20 cellular contexts compared by ENCODE assay signal in the genomic region with DNA sequence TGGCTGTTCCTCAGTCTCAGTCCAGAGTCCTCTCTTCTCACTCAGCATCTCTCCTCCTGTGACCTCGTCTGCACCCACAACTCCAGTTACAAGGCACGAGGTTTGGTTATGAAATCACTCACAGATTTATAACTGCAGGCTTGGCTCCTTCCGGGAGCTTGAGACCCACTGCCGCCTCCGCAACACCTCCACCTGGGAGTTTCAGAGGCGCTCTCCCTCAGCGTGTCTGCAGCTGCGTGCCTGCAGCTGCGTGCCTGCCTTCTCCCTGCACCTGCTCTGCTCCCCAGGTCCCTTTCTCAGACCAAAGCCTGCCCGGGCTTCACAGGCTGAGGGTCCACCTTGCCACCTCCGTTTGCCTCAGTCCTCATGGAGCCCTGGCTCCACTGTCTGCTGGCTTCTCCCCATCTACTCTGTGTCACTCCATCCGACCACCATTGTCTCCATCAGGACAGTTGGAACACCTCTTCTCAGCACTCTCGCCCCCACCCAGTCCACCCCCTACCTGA. TPM values are rescaled to one million over a fixed set of nuclear protein-coding genes. Genes with fewer than 3 reads are reported as not detected.
DNase-seq lines count a peak whose midpoint lies in the region; ATAC-seq and TF ChIP-seq lines count a peak whose summit lies in the region.
"Had no signal": no experiment of that assay in that cellular context is flagged by ENCODE, and none has a peak within 500 bp of the region (broad histone marks: within the 10 kb centered on the region; RNA-seq: fewer than 3 reads in every experiment).

No MANE protein-coding gene starts in this region.

- peaks cover 31% of the 10 kb centered on the region for H3K36me3 Mint-ChIP-seq in activated naive CD4-positive, alpha-beta T cell treated with anti-CD3 and anti-CD28 coated beads, Interleukin-2, amount 10 ng/mL, durations not matched to agents 7 days and 5 days

- H3K4me1 ChIP-seq in Peyer's patch = no peaks in the 10 kb centered on the region
- H3K4me1 ChIP-seq in left ventricle myocardium inferior = peaks cover 46% of the 10 kb centered on the region
- peaks cover 15 to 61% (median 39%) of the 10 kb centered on the region in 4 donors for H3K4me1 ChIP-seq in stomach
- H3K4me1 ChIP-seq: vagina had no signal

- H3K27ac Mint-ChIP-seq in activated naive CD4-positive, alpha-beta T cell treated with anti-CD3 and anti-CD28 coated beads, Interleukin-2, amount 10 ng/mL, durations not matched to agents 7 days and 5 days = no peak overlapping the region
- H3K27ac Mint-ChIP-seq: activated CD4-positive, alpha-beta T cell treated with anti-CD3 and anti-CD28 coated beads for 36 hours had no signal

- H3K27me3 ChIP-seq in Peyer's patch (no peaks in the 10 kb centered on the region), left ventricle myocardium inferior (ENCODE audit: low read depth) (no peaks in the 10 kb centered on the region), stomach (peaks cover 0 to 8% (median 0%) of the 10 kb centered on the region in 3 donors)
- H3K27me3 ChIP-seq: vagina had no signal

- no peak overlapping the region for H3K4me3 Mint-ChIP-seq in activated naive CD4-positive, alpha-beta T cell treated with anti-CD3 and anti-CD28 coated beads, Interleukin-2, amount 10 ng/mL, durations not matched to agents 7 days and 5 days
- H3K4me3 Mint-ChIP-seq: activated CD4-positive, alpha-beta T cell treated with anti-CD3 and anti-CD28 coated beads for 36 hours; CD8-positive, alpha-beta memory T cell had no signal

- intact Hi-C loops in left ventricle myocardium inferior (cut with micrococcal nuclease) (no loop called here), stomach (cut with DNase I; ENCODE audit: low total_unique reads) (no loop called here)

- TF ChIP-seq CTCF in Peyer's patch (IDR thresholded peaks at IDR 0.05) = no peak
- no peak for TF ChIP-seq CTCF in left ventricle myocardium inferior (IDR thresholded peaks at IDR 0.05; ENCODE audit: borderline replicate concordance)
- TF ChIP-seq CTCF in stomach (IDR thresholded peaks at IDR 0.05) = no peak

- whole genome bisulfite sequencing in stomach, 5 donors = 70 to 86% (median 82%) methylated on average over 13 of the region's 13 CpGs

- no peaks in the 10 kb centered on the region for H3K9me3 ChIP-seq in Peyer's patch
- peaks cover 9% of the 10 kb centered on the region for H3K9me3 ChIP-seq in left ventricle myocardium inferior (replicated peaks)
- H3K9me3 ChIP-seq in stomach = peaks cover 0 to 8% (median 7%) of the 10 kb centered on the region in 4 donors
- H3K9me3 ChIP-seq: vagina had no signal

- CTCF ChIA-PET in activated naive CD4-positive, alpha-beta T cell treated with anti-CD3 and anti-CD28 coated beads, Interleukin-2, amount 10 ng/mL, durations not matched to agents 7 days and 5 days (lab: Charles Lee) = interaction anchor here (1.3 to 1.7 kb wide), 2 partner anchors 8 to 12 kb away, joined by 3 to 4 read pairs; no protein-coding TSS in a partner anchor

- ATAC-seq in GM21367 (IDR thresholded peaks at IDR 0.05; ENCODE audit: unreplicated experiment) = no peak
- ATAC-seq: activated CD4-positive, alpha-beta T cell treated with anti-CD3 and anti-CD28 coated beads for 36 hours; esophagus mucosa; PC-3; SK-N-SH treated with all-trans-retinoic acid at 6 μM for 48 hours had no signal

- peaks cover 7% of the 10 kb centered on the region for H3K27me3 Mint-ChIP-seq in activated naive CD4-positive, alpha-beta T cell treated with anti-CD3 and anti-CD28 coated beads, Interleukin-2, amount 10 ng/mL, durations not matched to agents 7 days and 5 days
- H3K27me3 Mint-ChIP-seq: activated CD4-positive, alpha-beta T cell treated with anti-CD3 and anti-CD28 coated beads for 36 hours had no signal

- no peak overlapping the region for H3K4me3 ChIP-seq in Peyer's patch
- H3K4me3 ChIP-seq in left ventricle myocardium inferior = no peak overlapping the region
- no peak overlapping the region for H3K4me3 ChIP-seq in stomach
- H3K4me3 ChIP-seq: vagina had no signal

- H3K36me3 ChIP-seq in Peyer's patch (no peaks in the 10 kb centered on the region), left ventricle myocardium inferior (no peaks in the 10 kb centered on the region), stomach (peaks cover 0 to 23% (median 3%) of the 10 kb centered on the region in 4 donors)
- H3K36me3 ChIP-seq: vagina had no signal

- no peak overlapping the region for H3K27ac ChIP-seq in Peyer's patch
- H3K27ac ChIP-seq in left ventricle myocardium inferior (replicated peaks) = peak overlapping the region; percentile 66
- peak overlapping the region in 1 of 5 donors; percentile 43 for H3K27ac ChIP-seq in stomach
- H3K27ac ChIP-seq: vagina had no signal

- peak; percentile 8 for DNase-seq in activated naive CD4-positive, alpha-beta T cell treated with anti-CD3 and anti-CD28 coated beads, Interleukin-2, amount 10 ng/mL, durations not matched to agents 7 days and 5 days
- no peak for DNase-seq in activated naive CD4-positive, alpha-beta T cell treated with Interleukin-2 at 50 U/mL for 16 hours
- DNase-seq in Peyer's patch (peak in 2 of 3 donors; percentile 27 to 42), left ventricle myocardium inferior (no peak), stomach (peak; percentile 24), NCI-H345 treated with DMSO at 0.1 percent for 48 hours (lab: John Stamatoyannopoulos, UW; ENCODE audit: unreplicated experiment) (no peak)
- DNase-seq in effector CD4-positive, alpha-beta T cell = no peak
- DNase-seq: activated CD4-positive, alpha-beta T cell treated with anti-CD3 and anti-CD28 coated beads for 36 hours; CD8-positive, alpha-beta memory T cell; DMS79 treated with DMSO at 0.1 percent for 48 hours; H7; NCI-H2081 treated with DMSO at 0.1 percent for 48 hours; NCI-H526; PC-3; stimulated activated CD4-positive, alpha-beta T cell treated with anti-CD3 and anti-CD28 coated beads, Interleukin-1b, Interleukin-23, amount 100 ng/mL, for 48 hours had no signal

- H3K4me1 Mint-ChIP-seq in activated naive CD4-positive, alpha-beta T cell treated with anti-CD3 and anti-CD28 coated beads, Interleukin-2, amount 10 ng/mL, durations not matched to agents 7 days and 5 days = no peaks in the 10 kb centered on the region
- H3K4me1 Mint-ChIP-seq: CD8-positive, alpha-beta memory T cell had no signal

- TF ChIP-seq POLR2A in Peyer's patch (IDR thresholded peaks at IDR 0.05) = no peak
- TF ChIP-seq POLR2A in stomach (IDR thresholded peaks at IDR 0.05) = no peak

- no peak for TF ChIP-seq EP300 in stomach (IDR thresholded peaks at IDR 0.05)

- H3K9me3 Mint-ChIP-seq in activated naive CD4-positive, alpha-beta T cell treated with anti-CD3 and anti-CD28 coated beads, Interleukin-2, amount 10 ng/mL, durations not matched to agents 7 days and 5 days = peaks cover 4% of the 10 kb centered on the region
- H3K9me3 Mint-ChIP-seq: CD8-positive, alpha-beta memory T cell had no signal

RNA-seq across cellular contexts. Expression of a gene that starts 51.5 kb away (rescaled TPM):
- total RNA-seq in Peyer's patch (1 to 10 TPM in 3 of 4 donors, under 1 TPM in 1; 0.83 to 8.6 (median 2.2) TPM), left ventricle myocardium inferior (47.7 TPM), stomach (10 to 100 TPM in 2 of 5 donors, 1 to 10 TPM in 1, under 1 TPM in 2; 0.58 to 44.6 (median 5.0) TPM)
- 10 to 100 TPM in 1 of 3 donors, 1 to 10 TPM in 2; 4.0 to 11.3 (median 4.3) TPM for polyA plus RNA-seq in stomach
- total RNA-seq: dermis microvascular lymphatic vessel endothelial cell, PC-3 had no signal

Comparison
In these comparisons a context has a peak if more than half of its experiments do, and no peak if none do; other contexts are left out.
1. DNase-seq: peak in activated naive CD4-positive, alpha-beta T cell treated with anti-CD3 and anti-CD28 coated beads, Interleukin-2, amount 10 ng/mL, durations not matched to agents 7 days and 5 days (single experiment), Peyer's patch (2 of 3) and stomach (single experiment); none in activated naive CD4-positive, alpha-beta T cell treated with Interleukin-2 at 50 U/mL for 16 hours (single experiment), left ventricle myocardium inferior (single experiment), effector CD4-positive, alpha-beta T cell (single experiment) and NCI-H345 treated with DMSO at 0.1 percent for 48 hours (single experiment).